In genomic region chr2:85561280-85562212, GRCh38 we compare ENCODE assay signal across 8 cellular contexts. TPM values are rescaled to one million over a fixed set of nuclear protein-coding genes. Genes with fewer than 3 reads are reported as not detected.
DNase-seq lines count a peak whose midpoint lies in the region; ATAC-seq, FAIRE-seq and TF ChIP-seq lines count a peak whose summit lies in the region.

TSS of gene GGCX (minus strand) at chr2:85561493. CDS start at chr2:85561428, 65 bp downstream.

- CTCF ChIA-PET in endothelial cell of umbilical vein (lab: Charles Lee): interaction anchor here (1.1 to 2.0 kb wide), 4 partner anchors 26 to 142 kb away, joined by 3 to 8 read pairs (median 4); no protein-coding TSS in a partner anchor

- H3K27me3 ChIP-seq in OCI-LY3 (ENCODE audit: low read depth, low read length) (no peaks in the 10 kb centered on the region), endothelial cell of umbilical vein (ENCODE audit: control insufficient read depth in 2 of 2, insufficient read depth in 2 of 2, low read length in 2 of 2) (no peaks in the 10 kb centered on the region)

- peak; percentile 92 for ATAC-seq in GM21515 (IDR thresholded peaks at IDR 0.05; ENCODE audit: unreplicated experiment)

- H3K9me3 ChIP-seq in OCI-LY3 (ENCODE audit: insufficient read depth, low read length): no peaks in the 10 kb centered on the region
- no peaks in the 10 kb centered on the region for H3K9me3 ChIP-seq in endothelial cell of umbilical vein (replicated peaks; ENCODE audit: control insufficient read depth, insufficient read depth, low read length)

- peak within 1 kb of the TSS; percentile 71 for H3K27ac ChIP-seq in OCI-LY3 (ENCODE audit: low read length)
- H3K27ac ChIP-seq in endothelial cell of umbilical vein (ENCODE audit: insufficient read depth, low read depth, low read length): peak within 1 kb of the TSS; percentile 44

- H3K4me1 ChIP-seq in OCI-LY3 (ENCODE audit: low read length) (peaks cover 25% of the 10 kb centered on the region), endothelial cell of umbilical vein (ENCODE audit: control insufficient read depth, extremely low read depth, insufficient read depth, low read length) (peaks cover 9% of the 10 kb centered on the region)

- POLR2A ChIA-PET in endothelial cell of umbilical vein (lab: Charles Lee): interaction anchor here (0.6 to 1.4 kb wide), 7 partner anchors 10 to 50 kb away, joined by 3 to 4 read pairs (median 3); partner anchors contain the start of genes C2orf68 and MAT2A

- peak; percentile 91 for FAIRE-seq in endothelial cell of umbilical vein (lab: Jason Lieb, UNC)

- H3K4me2 ChIP-seq in OCI-LY3 (ENCODE audit: low read length) (peak within 1 kb of the TSS; percentile 91), endothelial cell of umbilical vein (ENCODE audit: insufficient read depth, low read length) (peak within 1 kb of the TSS; percentile 96)

- peak within 1 kb of the TSS; percentile 93 for H3K9ac ChIP-seq in OCI-LY3 (ENCODE audit: low read length)
- peak within 1 kb of the TSS; percentile 77 for H3K9ac ChIP-seq in endothelial cell of umbilical vein (replicated peaks; ENCODE audit: extremely low read depth, insufficient read depth, low read length)

- H2AFZ ChIP-seq in OCI-LY3 (ENCODE audit: low read depth, low read length): peak within 1 kb of the TSS; percentile 90
- H2AFZ ChIP-seq in endothelial cell of umbilical vein (ENCODE audit: low read depth, low read length): peak within 1 kb of the TSS; percentile 87

- dilution Hi-C loops in endothelial cell of umbilical vein (cut with MboI; ENCODE audit: extremely low pct_ligation_motif_present, low sequenced_read_pairs): no loop called here

- intact Hi-C loops in endothelial cell of umbilical vein (cut with micrococcal nuclease): loop anchor here (1.0 kb wide), 5 partner anchors 22 to 55 kb away; partner anchors contain the start of genes C2orf68, MAT2A, TMEM150A and USP39

- TF ChIP-seq CTCF in OCI-LY3 (IDR thresholded peaks at IDR 0.05; ENCODE audit: low read depth, low read length) (no peak), endothelial cell of umbilical vein (IDR thresholded peaks at IDR 0.05; ENCODE audit: extremely low read depth in 1 of 2, insufficient read depth in 1 of 2, low read depth in 1 of 2, low read length in 2 of 2) (peak in 1 of 2 donors; percentile 5)

- BruUV-seq in endothelial cell of umbilical vein (replicated peaks; lab: Mats Ljungman, UMichigan): TSS peak; percentile 99

- no peaks in the 10 kb centered on the region for H3K9me1 ChIP-seq in endothelial cell of umbilical vein (replicated peaks; ENCODE audit: control insufficient read depth, extremely low read depth, insufficient read depth, low read length)

- H3K36me3 ChIP-seq in OCI-LY3 (replicated peaks; ENCODE audit: low read depth, low read length): peaks cover 13% of the 10 kb centered on the region
- peaks cover 6 to 12% of the 10 kb centered on the region in 2 experiments for H3K36me3 ChIP-seq in endothelial cell of umbilical vein (ENCODE audit: control insufficient read depth in 2 of 2, extremely low read depth in 1 of 2, insufficient read depth in 2 of 2, low read length in 2 of 2)

- H4K20me1 ChIP-seq in OCI-LY3 (ENCODE audit: insufficient read depth, low read length) (no peaks in the 10 kb centered on the region), endothelial cell of umbilical vein (replicated peaks; ENCODE audit: control insufficient read depth, extremely low read depth, insufficient read depth, low read length) (no peaks in the 10 kb centered on the region)

- H3K4me3 ChIP-seq in OCI-LY3 (ENCODE audit: low read length) (peak within 1 kb of the TSS; percentile 94), endothelial cell of umbilical vein (replicated peaks in 1 of 3; ENCODE audit: insufficient read depth in 1 of 3, low read depth in 1 of 3, low read length in 3 of 3) (peak within 1 kb of the TSS; percentile 69 to 82 (median 72))

- TF ChIP-seq POLR2A in endothelial cell of umbilical vein (IDR thresholded peaks at IDR 0.05; ENCODE audit: low read depth, low read length): peak; percentile 95

- peak; percentile 95 for DNase-seq in D341Med (ENCODE audit: low spot score)
- peak; percentile 77 for DNase-seq in HuH-7.5 (ENCODE audit: low spot score)
- peak; percentile 96 for DNase-seq in activated CD8-positive, alpha-beta memory T cell treated with anti-CD3 and anti-CD28 coated beads, Interleukin-2, amount 50 U/mL, for 4 hours
- peak; percentile 96 for DNase-seq in endothelial cell of umbilical vein (ENCODE audit: low read depth, low spot score)
- peak; percentile 90 for DNase-seq in middle frontal gyrus (ENCODE audit: extremely low spot score, low spot score)
- peak; percentile 88 to 94 for DNase-seq in stimulated activated CD8-positive, alpha-beta memory T cell treated with anti-CD3 and anti-CD28 coated beads, Interleukin-2, amount 100 ng/mL, for 1 hour (ENCODE audit: low read depth in 2 of 2)

- H3K79me2 ChIP-seq in OCI-LY3 (ENCODE audit: low read length) (peaks cover 30% of the 10 kb centered on the region), endothelial cell of umbilical vein (ENCODE audit: control insufficient read depth, insufficient read depth, low read length) (peaks cover 26% of the 10 kb centered on the region)

TF ChIP-seq in endothelial cell of umbilical vein, 7 proteins besides CTCF, POLR2A, EP300 and RAD21:
- no peak for TF ChIP-seq MYC (IDR thresholded peaks at IDR 0.05; ENCODE audit: low read depth, low read length)
- TF ChIP-seq POLR2AphosphoS5 (IDR thresholded peaks at IDR 0.05; ENCODE audit: insufficient read depth, low read depth, low read length): peak; percentile 93
- no peak for TF ChIP-seq EZH2 (IDR thresholded peaks at IDR 0.05; ENCODE audit: borderline replicate concordance, low read depth, low read length, severe bottlenecking)
- TF ChIP-seq GATA2 (IDR thresholded peaks at IDR 0.05; ENCODE audit: insufficient read depth, insufficient read length, low read depth, low read length): no peak
- no peak for TF ChIP-seq FOS (IDR thresholded peaks at IDR 0.05; ENCODE audit: borderline replicate concordance, insufficient read depth, low read length)
- TF ChIP-seq JUN (IDR thresholded peaks at IDR 0.05; ENCODE audit: borderline replicate concordance, insufficient read depth, insufficient read length, low read depth): no peak
- no peak for TF ChIP-seq MAX (IDR thresholded peaks at IDR 0.05; ENCODE audit: insufficient read depth, insufficient read length)

RNA-seq across cellular contexts. Expression of gene GGCX, which starts in this region (rescaled TPM):
- total RNA-seq in endothelial cell of umbilical vein: 44.5 and 48.0 TPM in 2 replicates
- polyA plus RNA-seq in endothelial cell of umbilical vein: 58.9 and 62.7 TPM in 2 replicates
- 44.7 and 47.0 TPM in 2 replicates for polyA plus RNA-seq in endothelial cell of umbilical vein (2011; cell fraction: cytosol; rRNA removed)
- polyA plus RNA-seq in endothelial cell of umbilical vein (2011; cell fraction: nucleus; rRNA removed): 48.2 and 60.0 TPM in 2 replicates
- 44.4 and 45.2 TPM in 2 replicates for polyA plus RNA-seq in endothelial cell of umbilical vein (2012)
- 112 and 122 TPM in 2 replicates for polyA minus RNA-seq in endothelial cell of umbilical vein
- polyA minus RNA-seq in endothelial cell of umbilical vein (2011; cell fraction: cytosol; rRNA and poly(A)+ RNA removed): 15.7 TPM
- 33.9 and 40.7 TPM in 2 replicates for polyA minus RNA-seq in endothelial cell of umbilical vein (2011; cell fraction: nucleus; rRNA and poly(A)+ RNA removed)

Comparison
In these comparisons a context has a peak if more than half of its experiments do, and no peak if none do; other contexts are left out.
1. Peak in every context shown above with its lines: DNase-seq, ATAC-seq, H3K4me3 ChIP-seq and H3K27ac ChIP-seq.